ENCODE assay signal across 11 cellular contexts in genomic region chr20:10077081-10077471, GRCh38. TPM values are rescaled to one million over a fixed set of nuclear protein-coding genes. Genes with fewer than 3 reads are reported as not detected.
DNase-seq lines count a peak whose midpoint lies in the region; ATAC-seq, FAIRE-seq and TF ChIP-seq lines count a peak whose summit lies in the region.
"Had no signal": no experiment of that assay in that cellular context is flagged by ENCODE, and none has a peak within 500 bp of the region (broad histone marks: within the 10 kb centered on the region; RNA-seq: fewer than 3 reads in every experiment).

No MANE protein-coding gene starts in this region.

- H3K27me3 ChIP-seq in Caco-2 (replicated peaks; ENCODE audit: control insufficient read depth, insufficient read depth, low read length) (no peaks in the 10 kb centered on the region), hepatocyte (no peaks in the 10 kb centered on the region), dorsolateral prefrontal cortex (no peaks in the 10 kb centered on the region), esophagus squamous epithelium (no peaks in the 10 kb centered on the region)

- H3K9me3 ChIP-seq in A549 (no peaks in the 10 kb centered on the region), Caco-2 (no peaks in the 10 kb centered on the region), hepatocyte (ENCODE audit: low read depth) (no peaks in the 10 kb centered on the region), esophagus squamous epithelium (no peaks in the 10 kb centered on the region)

- BruUV-seq in Caco-2 (replicated peaks; lab: Mats Ljungman, UMichigan) = no TSS peak

- H3K9me3 Mint-ChIP-seq in Caco-2 (ENCODE audit: unreplicated experiment) = no peaks in the 10 kb centered on the region
- H3K9me3 Mint-ChIP-seq: activated naive CD4-positive, alpha-beta T cell treated with anti-CD3 and anti-CD28 coated beads, Interleukin-2, amount 50 U/mL, for 72 hours had no signal

- H3K4me2 ChIP-seq in A549 (peak overlapping the region; percentile 40), hepatocyte (no peak overlapping the region)

- no peak overlapping the region for H2AFZ ChIP-seq in hepatocyte

- intact Hi-C loops in Caco-2 (cut with micrococcal nuclease; ENCODE audit: unreplicated experiment) (no loop called here), dorsolateral prefrontal cortex (cut with DNase I) (no loop called here), esophagus squamous epithelium (cut with DNase I) (no loop called here)

- FAIRE-seq in A549 (lab: Jason Lieb, UNC) = peak; percentile 72
- FAIRE-seq: GM19239, TTC549 had no signal

- H3K4me1 ChIP-seq in A549 (peaks cover 59% of the 10 kb centered on the region), Caco-2 (no peaks in the 10 kb centered on the region), hepatocyte (ENCODE audit: insufficient read depth) (no peaks in the 10 kb centered on the region), esophagus squamous epithelium (peaks cover 21 to 72% (median 42%) of the 10 kb centered on the region in 3 donors)

- no peaks in the 10 kb centered on the region for H3K79me2 ChIP-seq in hepatocyte

- TF ChIP-seq POLR2A in A549 (IDR thresholded peaks at IDR 0.05; ENCODE audit: low read length) (no peak), esophagus squamous epithelium (IDR thresholded peaks at IDR 0.05) (no peak)

- peaks cover 4% of the 10 kb centered on the region for H3K27me3 Mint-ChIP-seq in Caco-2 (ENCODE audit: insufficient read depth, unreplicated experiment)

- no peak for DNase-seq in A549 (ENCODE audit: low read depth in 1 of 2, low spot score in 1 of 2)
- peak in 1 of 2 experiments; percentile 27 for DNase-seq in Caco-2
- DNase-seq in OCI-M1 (lab: John Stamatoyannopoulos, UW) = peak; percentile 12
- peak; percentile 23 for DNase-seq in hepatocyte (ENCODE audit: low spot score)
- no peak for DNase-seq in dorsolateral prefrontal cortex
- DNase-seq in esophagus squamous epithelium (lab: John Stamatoyannopoulos, UW) = no peak

- H3K4me3 Mint-ChIP-seq in Caco-2 (ENCODE audit: unreplicated experiment) = no peak overlapping the region

- H3K9me2 ChIP-seq in hepatocyte (replicated peaks; ENCODE audit: insufficient read depth) = no peaks in the 10 kb centered on the region

- WGBS in A549 (ENCODE audit: missing lambda C conversion rate) = 49% methylated on average over 4 of the region's 4 CpGs
- WGBS in hepatocyte (ENCODE audit: low lambda C conversion rate, missing lambda C conversion rate) = 34% methylated on average over 4 of the region's 4 CpGs
- 48 to 51% methylated on average over 4 of the region's 4 CpGs for whole genome bisulfite sequencing in esophagus squamous epithelium, 2 donors

- peak overlapping the region; percentile 52 to 82 for H3K27ac ChIP-seq in A549
- H3K27ac ChIP-seq in hepatocyte = no peak overlapping the region
- no peak overlapping the region for H3K27ac ChIP-seq in dorsolateral prefrontal cortex
- H3K27ac ChIP-seq in esophagus squamous epithelium = peak overlapping the region in 2 of 4 donors; percentile 24 to 52

- TF ChIP-seq CTCF in A549 (IDR thresholded peaks at IDR 0.05) (peak; percentile 61), Caco-2 (IDR thresholded peaks at IDR 0.05; ENCODE audit: insufficient read depth in 1 of 2, low read depth in 1 of 2, low read length in 1 of 2, severe bottlenecking in 1 of 2, unreplicated experiment in 1 of 2) (peak; percentile 20 to 36), hepatocyte (IDR thresholded peaks at IDR 0.05; ENCODE audit: poor library complexity) (peak; percentile 31), dorsolateral prefrontal cortex (IDR thresholded peaks at IDR 0.05 in 54 of 56, conservative IDR thresholded peaks at IDR 0.05 in 2 of 56; ENCODE audit: low read depth in 1 of 56, partially characterized antibody in 56 of 56) (peak in 11 of 56 donors; percentile 9 to 22 (median 13)), esophagus squamous epithelium (IDR thresholded peaks at IDR 0.05) (peak in 1 of 6 experiments; percentile 37)

- H3K4me1 Mint-ChIP-seq in Caco-2 (ENCODE audit: low read depth, unreplicated experiment) = no peaks in the 10 kb centered on the region

- no peak overlapping the region for H3K27ac Mint-ChIP-seq in Caco-2 (ENCODE audit: unreplicated experiment)
- H3K27ac Mint-ChIP-seq: activated naive CD4-positive, alpha-beta T cell treated with anti-CD3 and anti-CD28 coated beads, Interleukin-2, amount 50 U/mL, for 72 hours had no signal

- H3K36me3 ChIP-seq in Caco-2 (ENCODE audit: control insufficient read depth, insufficient read depth, low read length) = no peaks in the 10 kb centered on the region
- no peaks in the 10 kb centered on the region for H3K36me3 ChIP-seq in hepatocyte (replicated peaks; ENCODE audit: insufficient read depth, low read depth)
- H3K36me3 ChIP-seq in esophagus squamous epithelium = no peaks in the 10 kb centered on the region

- H3K4me3 ChIP-seq in A549 (no peak overlapping the region), Caco-2 (ENCODE audit: low read depth, low read length) (no peak overlapping the region), hepatocyte (no peak overlapping the region), dorsolateral prefrontal cortex (no peak overlapping the region), esophagus squamous epithelium (no peak overlapping the region)

- POLR2A ChIA-PET in A549 (lab: Yijun Ruan, JAX) = interaction anchor here (1.0 to 1.4 kb wide), 3 partner anchors 15 to 22 kb away, joined by 3 to 4 read pairs (median 4); no protein-coding TSS in a partner anchor
- POLR2A ChIA-PET in Caco-2 (lab: Charles Lee) = no interaction called here

- no peaks in the 10 kb centered on the region for H3K36me3 Mint-ChIP-seq in Caco-2 (ENCODE audit: insufficient read depth, unreplicated experiment)
- H3K36me3 Mint-ChIP-seq: activated naive CD4-positive, alpha-beta T cell treated with anti-CD3 and anti-CD28 coated beads, Interleukin-2, amount 50 U/mL, for 72 hours had no signal

- no peaks in the 10 kb centered on the region for H4K20me1 ChIP-seq in hepatocyte (ENCODE audit: insufficient read depth, poor library complexity, severe bottlenecking)

- TF ChIP-seq EP300 in A549 (IDR thresholded peaks at IDR 0.05) = no peak

- CTCF ChIA-PET in A549 (lab: Yijun Ruan, JAX) = interaction anchor here (0.6 to 4.8 kb wide), 19 partner anchors 9 to 480 kb away, joined by 3 to 115 read pairs (median 4); partner anchors contain the start of gene ANKEF1
- CTCF ChIA-PET in Caco-2 (lab: Charles Lee) = interaction anchor here (1.0 to 1.2 kb wide), 2 partner anchors 99 to 460 kb away, joined by 3 to 4 read pairs; no protein-coding TSS in a partner anchor

- ATAC-seq in A549 (no peak), GM21423 (IDR thresholded peaks at IDR 0.05; ENCODE audit: unreplicated experiment) (no peak), HG02642 (IDR thresholded peaks at IDR 0.05; ENCODE audit: poor library complexity, unreplicated experiment) (no peak)
- ATAC-seq: activated naive CD4-positive, alpha-beta T cell treated with anti-CD3 and anti-CD28 coated beads, Interleukin-2, amount 50 U/mL, for 72 hours had no signal

- 0 out of 5 replicates have a peak, but pooled peaks of 1 of the 2 experiments have one; percentile 6 for TF ChIP-seq RAD21 in A549 (conservative IDR thresholded peaks at IDR 0.05 in 1 of 2, IDR thresholded peaks at IDR 0.05 in 1 of 2)

TF ChIP-seq in A549, 52 proteins besides CTCF, POLR2A, EP300 and RAD21:
- TF ChIP-seq RNF2 (IDR thresholded peaks at IDR 0.05; ENCODE audit: borderline replicate concordance, low read depth) (no peak), FOXS1 (CRISPR knock-in tag; IDR thresholded peaks at IDR 0.05) (no peak), RARB (CRISPR knock-in tag; IDR thresholded peaks at IDR 0.05) (no peak), JUNB (IDR thresholded peaks at IDR 0.05) (no peak), MAZ (IDR thresholded peaks at IDR 0.05; ENCODE audit: borderline replicate concordance, low read depth, low read length) (no peak), FOSB (CRISPR knock-in tag; IDR thresholded peaks at IDR 0.05) (no peak), POLR2AphosphoS2 (conservative IDR thresholded peaks at IDR 0.05; ENCODE audit: low read length) (no peak), RCOR1 (IDR thresholded peaks at IDR 0.05; ENCODE audit: low read depth, low read length) (no peak), EHMT2 (IDR thresholded peaks at IDR 0.05; ENCODE audit: low read depth) (no peak), CEBPB (IDR thresholded peaks at IDR 0.05) (no peak), MAFK (IDR thresholded peaks at IDR 0.05; ENCODE audit: partially characterized antibody) (no peak), HOXB5 (CRISPR knock-in tag; IDR thresholded peaks at IDR 0.05) (no peak), ATOH8 (CRISPR knock-in tag; IDR thresholded peaks at IDR 0.05; ENCODE audit: low read depth) (no peak), ZC3H11A (IDR thresholded peaks at IDR 0.05) (no peak), BHLHE40 (IDR thresholded peaks at IDR 0.05; ENCODE audit: low read depth, low read length) (no peak), NR3C1 (IDR thresholded peaks at IDR 0.05) (no peak), RFX5 (IDR thresholded peaks at IDR 0.05) (no peak)
- TF ChIP-seq, protein P1, sequence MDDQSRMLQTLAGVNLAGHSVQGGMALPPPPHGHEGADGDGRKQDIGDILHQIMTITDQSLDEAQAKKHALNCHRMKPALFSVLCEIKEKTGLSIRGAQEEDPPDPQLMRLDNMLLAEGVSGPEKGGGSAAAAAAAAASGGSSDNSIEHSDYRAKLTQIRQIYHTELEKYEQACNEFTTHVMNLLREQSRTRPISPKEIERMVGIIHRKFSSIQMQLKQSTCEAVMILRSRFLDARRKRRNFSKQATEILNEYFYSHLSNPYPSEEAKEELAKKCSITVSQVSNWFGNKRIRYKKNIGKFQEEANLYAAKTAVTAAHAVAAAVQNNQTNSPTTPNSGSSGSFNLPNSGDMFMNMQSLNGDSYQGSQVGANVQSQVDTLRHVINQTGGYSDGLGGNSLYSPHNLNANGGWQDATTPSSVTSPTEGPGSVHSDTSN (IDR thresholded peaks at IDR 0.05) = no peak

RNA-seq across cellular contexts. Expression of gene ANKEF1, which starts 42.3 kb away (rescaled TPM):
- polyA plus RNA-seq in A549 (2011; rRNA removed) (19.7 and 21.2 TPM in 2 replicates), A549 (2017; fragmentation: RNase III; extraction: RNeasy Plus Mini Kit Qiagen cat#74134 plus additional on column Dnase treatment) (11.5 to 11.8 TPM (median 11.7 TPM) in 3 replicates), hepatocyte (1.2 and 1.8 TPM in 2 replicates)
- polyA plus RNA-seq in A549 (2012; cell fraction: cytosol; rRNA removed) = 4.0 and 4.5 TPM in 2 replicates
- polyA plus RNA-seq in A549 (2012; cell fraction: nucleus; rRNA removed) = 1.6 and 2.4 TPM in 2 replicates
- polyA minus RNA-seq in A549 (2011; rRNA and poly(A)+ RNA removed) = 13.1 and 13.5 TPM in 2 replicates
- total RNA-seq in Caco-2 (2022) (3.7 and 3.9 TPM in 2 replicates), hepatocyte (4.5 and 4.7 TPM in 2 replicates), dorsolateral prefrontal cortex (1 to 10 TPM in 110 of 120 experiments, under 1 TPM in 10; 0.81 to 3.0 (median 1.7) TPM), esophagus squamous epithelium (1 to 10 TPM; 4.4 to 5.7 (median 5.0) TPM)

Comparison
In these comparisons a context has a peak if more than half of its experiments do, and no peak if none do; other contexts are left out.
1. DNase-seq: peak in OCI-M1 (single experiment) and hepatocyte (single experiment); none in A549 (0 of 2), dorsolateral prefrontal cortex (0 of 10) and esophagus squamous epithelium (single experiment).
2. H3K27ac ChIP-seq: peak in A549 (2 of 2); none in hepatocyte (single experiment) and dorsolateral prefrontal cortex (0 of 59).